In genomic region chrX:13700380-13700779, GRCh38 we compare ENCODE assay signal across 17 cellular contexts. TPM values are rescaled to one million over a fixed set of nuclear protein-coding genes. Genes with fewer than 3 reads are reported as not detected.
DNase-seq lines count a peak whose midpoint lies in the region; ATAC-seq, FAIRE-seq and TF ChIP-seq lines count a peak whose summit lies in the region.
"Had no signal": no experiment of that assay in that cellular context is flagged by ENCODE, and none has a peak within 500 bp of the region (broad histone marks: within the 10 kb centered on the region; RNA-seq: fewer than 3 reads in every experiment).

No MANE protein-coding gene starts in this region.

- POLR2A ChIA-PET in IMR-90 (lab: Charles Lee; ENCODE audit: unreplicated experiment) = no interaction called here

- peaks cover 17 to 51% of the 10 kb centered on the region in 2 experiments for H3K79me1 ChIP-seq in IMR-90 (ENCODE audit: low read depth in 1 of 2, low read length in 2 of 2)

- H3K27me3 Mint-ChIP-seq in natural killer cell treated with Interleukin-12 subunit alpha and Interleukin-12 subunit beta and Interleukin-15 and Interleukin-18, amount 100 ng/mL, for 72 hours = peaks cover 0 to 2% of the 10 kb centered on the region in 2 donors

- no peak overlapping the region for H3K9ac ChIP-seq in IMR-90 (ENCODE audit: low read depth, low read length)

- no peaks in the 10 kb centered on the region for H3K9me3 ChIP-seq in IMR-90 (ENCODE audit: control insufficient read depth, insufficient read depth, low read length)
- H3K9me3 ChIP-seq in testis = no peaks in the 10 kb centered on the region
- H3K9me3 ChIP-seq: BE2C had no signal

- intact Hi-C loops in IMR-90 (cut with micrococcal nuclease) = no loop called here
- intact Hi-C loops in testis (cut with DNase I; ENCODE audit: low total_unique reads) = no loop called here

- DNase-seq in D721Med (ENCODE audit: insufficient read length, low spot score) (no peak), IMR-90 (peak; percentile 21), testis (no peak)
- DNase-seq in natural killer cell treated with Interleukin-12 subunit alpha and Interleukin-12 subunit beta and Interleukin-15 and Interleukin-18, amount 100 ng/mL, for 72 hours (ENCODE audit: low spot score) = no peak
- DNase-seq: BE2C; CD8-positive, alpha-beta T cell; COR-L47; DND-41; GF-D8; H7 had no signal

- ATAC-seq in IMR-90 (ENCODE audit: low read depth) = no peak
- peak; percentile 60 for ATAC-seq in esophagus mucosa
- no peak for ATAC-seq in natural killer cell treated with Interleukin-12 subunit alpha and Interleukin-12 subunit beta and Interleukin-15 and Interleukin-18, amount 100 ng/mL, for 72 hours
- no peak for ATAC-seq in HG02852 (IDR thresholded peaks at IDR 0.05; ENCODE audit: unreplicated experiment)
- ATAC-seq in HG03095 (IDR thresholded peaks at IDR 0.05; ENCODE audit: unreplicated experiment) = no peak
- ATAC-seq: CD8-positive, alpha-beta T cell; GM23338; HepG2 had no signal

- H3K18ac ChIP-seq in IMR-90 (ENCODE audit: low read depth, low read length) = no peak overlapping the region

- dilution Hi-C loops in IMR-90 (cut with HindIII; ENCODE audit: low sequenced_read_pairs, unreplicated experiment) = no loop called here

- no peaks in the 10 kb centered on the region for H3K9me3 Mint-ChIP-seq in natural killer cell treated with Interleukin-12 subunit alpha and Interleukin-12 subunit beta and Interleukin-15 and Interleukin-18, amount 100 ng/mL, for 72 hours
- H3K9me3 Mint-ChIP-seq: CD8-positive, alpha-beta T cell; GM23338 had no signal

- no peak for TF ChIP-seq POLR2A in IMR-90 (IDR thresholded peaks at IDR 0.05; ENCODE audit: low read depth, low read length)
- TF ChIP-seq POLR2A in testis (IDR thresholded peaks at IDR 0.05) = no peak

- H2AK5ac ChIP-seq in IMR-90 (ENCODE audit: low read depth, low read length) = no peak overlapping the region

- no peak overlapping the region for H3K4me3 Mint-ChIP-seq in natural killer cell treated with Interleukin-12 subunit alpha and Interleukin-12 subunit beta and Interleukin-15 and Interleukin-18, amount 100 ng/mL, for 72 hours
- H3K4me3 Mint-ChIP-seq: CD8-positive, alpha-beta T cell; GM23338 had no signal

- no peak overlapping the region for H3K27ac ChIP-seq in IMR-90 (ENCODE audit: insufficient read depth, low read length)
- no peak overlapping the region for H3K27ac ChIP-seq in testis
- H3K27ac ChIP-seq: C4-2B had no signal

- H3K4ac ChIP-seq in IMR-90 (ENCODE audit: low read depth, low read length) = no peak overlapping the region

- H2BK15ac ChIP-seq in IMR-90 (ENCODE audit: low read depth, low read length) = no peak overlapping the region

- no peak overlapping the region for H2AK9ac ChIP-seq in IMR-90 (replicated peaks; ENCODE audit: low read depth, low read length, poor library complexity)

- H3K36me3 ChIP-seq in IMR-90 (ENCODE audit: control insufficient read depth, insufficient read depth, low read length) = peaks cover 9% of the 10 kb centered on the region; the same call in 1 of the 2 replicates
- H3K36me3 ChIP-seq in testis (ENCODE audit: low read depth, missing control alignments) = no peaks in the 10 kb centered on the region
- H3K36me3 ChIP-seq: BE2C had no signal

- H3K27me3 ChIP-seq in IMR-90 (ENCODE audit: control insufficient read depth, insufficient read depth, low read length) (no peaks in the 10 kb centered on the region), testis (no peaks in the 10 kb centered on the region)
- H3K27me3 ChIP-seq: BE2C had no signal

- H3K23ac ChIP-seq in IMR-90 (ENCODE audit: low read depth, low read length) = no peak overlapping the region

- H2BK5ac ChIP-seq in IMR-90 (ENCODE audit: low read depth, low read length, poor library complexity, severe bottlenecking) = no peak overlapping the region

- CTCF ChIA-PET in IMR-90 (lab: Yijun Ruan, JAX) = interaction anchor here (0.5 to 0.7 kb wide), 2 partner anchors 9 to 483 kb away, joined by 3 read pairs; no protein-coding TSS in a partner anchor

- H4K91ac ChIP-seq in IMR-90 (ENCODE audit: insufficient read depth, low read depth, low read length) = no peak overlapping the region

- peak overlapping the region; percentile 81 to 94 for H3K27ac Mint-ChIP-seq in natural killer cell treated with Interleukin-12 subunit alpha and Interleukin-12 subunit beta and Interleukin-15 and Interleukin-18, amount 100 ng/mL, for 72 hours
- H3K27ac Mint-ChIP-seq: GM23338 had no signal

- no peak overlapping the region for H4K5ac ChIP-seq in IMR-90 (ENCODE audit: low read depth, low read length)

- H3K4me1 ChIP-seq in IMR-90 (ENCODE audit: control insufficient read depth, insufficient read depth, low read length) (peaks cover 7% of the 10 kb centered on the region), testis (no peaks in the 10 kb centered on the region)
- H3K4me1 ChIP-seq: BE2C had no signal

- BruUV-seq in IMR-90 (replicated peaks; lab: Mats Ljungman, UMichigan) = no TSS peak

- H3K36me3 Mint-ChIP-seq in natural killer cell treated with Interleukin-12 subunit alpha and Interleukin-12 subunit beta and Interleukin-15 and Interleukin-18, amount 100 ng/mL, for 72 hours = peaks cover 16% of the 10 kb centered on the region

- H4K8ac ChIP-seq in IMR-90 (ENCODE audit: low read depth in 2 of 2, low read length in 2 of 2) = no peak overlapping the region

- no peak overlapping the region for H3K56ac ChIP-seq in IMR-90 (ENCODE audit: extremely low read depth, insufficient read depth, low read length)

- in situ Hi-C loops in IMR-90 (cut with MboI; ENCODE audit: low sequenced_read_pairs) = no loop called here

- H2AFZ ChIP-seq in IMR-90 (replicated peaks; ENCODE audit: low read length, poor library complexity) = no peak overlapping the region
- H2AFZ ChIP-seq: GM23338 had no signal

- H3K9me1 ChIP-seq in IMR-90 (ENCODE audit: insufficient read depth, low read length) = peaks cover 3% of the 10 kb centered on the region; the same call in 1 of the 2 replicates

- no peak overlapping the region for H3K14ac ChIP-seq in IMR-90 (replicated peaks; ENCODE audit: low read depth, low read length)

- no peak overlapping the region for H2BK20ac ChIP-seq in IMR-90 (ENCODE audit: low read depth, low read length)

- TF ChIP-seq RAD21 in IMR-90 (IDR thresholded peaks at IDR 0.05; ENCODE audit: low read length) = no peak

- H3K4me3 ChIP-seq in IMR-90 (ENCODE audit: insufficient read depth, low read depth, low read length) = no peak overlapping the region
- no peak overlapping the region for H3K4me3 ChIP-seq in testis
- H3K4me3 ChIP-seq: GM23338 had no signal

- H2BK120ac ChIP-seq in IMR-90 (ENCODE audit: low read depth, low read length) = no peak overlapping the region

- no peak overlapping the region for H3K4me2 ChIP-seq in IMR-90 (ENCODE audit: low read depth, low read length)
- H3K4me2 ChIP-seq: GM23338 had no signal

- FAIRE-seq in D721Med (lab: Jason Lieb, UNC) = peak; percentile 35
- FAIRE-seq: HepG2, HTR-8/SVneo had no signal

- TF ChIP-seq CTCF in D721Med (IDR thresholded peaks at IDR 0.05; ENCODE audit: insufficient read depth, missing control alignments) = no peak
- TF ChIP-seq CTCF in IMR-90 (conservative IDR thresholded peaks at IDR 0.05; ENCODE audit: low read depth, low read length) = no peak
- no peak for TF ChIP-seq CTCF in testis (IDR thresholded peaks at IDR 0.05)

- WGBS in IMR-90 (ENCODE audit: extremely low coverage in 2 of 2, insufficient read length in 1 of 2), 2 experiments = no CpG with 5 or more reads among the region's 4 CpGs
- WGBS in testis, 2 donors = 58 to 60% methylated on average over 4 of the region's 4 CpGs

- H4K20me1 ChIP-seq in IMR-90 (ENCODE audit: insufficient read depth, low read length) = peaks cover 56% of the 10 kb centered on the region

- H3K4me1 Mint-ChIP-seq in natural killer cell treated with Interleukin-12 subunit alpha and Interleukin-12 subunit beta and Interleukin-15 and Interleukin-18, amount 100 ng/mL, for 72 hours (ENCODE audit: low read depth in 2 of 2) = peaks cover 44 to 77% of the 10 kb centered on the region in 2 donors

TF ChIP-seq in IMR-90, 13 proteins besides CTCF, POLR2A, EP300 and RAD21 (continues in another document):
- no peak for TF ChIP-seq NFE2L2 (IDR thresholded peaks at IDR 0.05; ENCODE audit: low read depth, low read length)
- TF ChIP-seq CEBPB (IDR thresholded peaks at IDR 0.05; ENCODE audit: low read depth, low read length) = no peak

RNA-seq across cellular contexts. Expression of gene RAB9A, which starts 11.5 kb away (rescaled TPM):
- total RNA-seq in IMR-90 (2012; rRNA removed) (15.8 and 26.7 TPM in 2 replicates), esophagus mucosa (21.3 TPM), testis (10 to 100 TPM; 12.9 to 13.1 TPM)
- polyA plus RNA-seq in IMR-90 (2012; rRNA removed) (15.6 and 22.3 TPM in 2 replicates), testis (ENCODE audit: insufficient read depth, low read depth, low replicate concordance) (13.2 TPM)
- 5.8 and 7.9 TPM in 2 replicates for polyA plus RNA-seq in IMR-90 (2012; cell fraction: cytosol; rRNA removed)
- polyA plus RNA-seq in IMR-90 (2012; cell fraction: nucleus; rRNA removed; ENCODE audit: low replicate concordance) = 2.2 and 12.0 TPM in 2 replicates
- 10 to 100 TPM; 27.7 to 73.6 TPM for total RNA-seq in natural killer cell treated with Interleukin-12 subunit alpha and Interleukin-12 subunit beta and Interleukin-15 and Interleukin-18, amount 100 ng/mL, for 72 hours

RNA-seq across cellular contexts. Expression of gene TRAPPC2, which starts 34.0 kb away (rescaled TPM):
- total RNA-seq in IMR-90 (2012; rRNA removed) (13.8 and 19.2 TPM in 2 replicates), esophagus mucosa (15.0 TPM), testis (1 to 10 TPM; 8.7 to 9.7 TPM)
- polyA plus RNA-seq in IMR-90 (2012; rRNA removed) (6.7 and 11.3 TPM in 2 replicates), testis (ENCODE audit: insufficient read depth, low read depth, low replicate concordance) (7.1 TPM)
- 4.9 and 10.1 TPM in 2 replicates for polyA plus RNA-seq in IMR-90 (2012; cell fraction: cytosol; rRNA removed)
- polyA plus RNA-seq in IMR-90 (2012; cell fraction: nucleus; rRNA removed; ENCODE audit: low replicate concordance) = 7.3 and 28.8 TPM in 2 replicates
- total RNA-seq in natural killer cell treated with Interleukin-12 subunit alpha and Interleukin-12 subunit beta and Interleukin-15 and Interleukin-18, amount 100 ng/mL, for 72 hours = 10 to 100 TPM; 27.5 to 32.0 TPM

RNA-seq across cellular contexts. Expression of gene OFD1, which starts 34.2 kb away (rescaled TPM):
- total RNA-seq in IMR-90 (2012; rRNA removed) (8.4 and 10.6 TPM in 2 replicates), esophagus mucosa (22.4 TPM), testis (10 to 100 TPM; 36.3 to 39.7 TPM)
- polyA plus RNA-seq in IMR-90 (2012; rRNA removed) (7.7 and 8.6 TPM in 2 replicates), testis (ENCODE audit: insufficient read depth, low read depth, low replicate concordance) (11.5 TPM)
- polyA plus RNA-seq in IMR-90 (2012; cell fraction: cytosol; rRNA removed) = 2.5 and 5.2 TPM in 2 replicates
- 19.8 and 41.0 TPM in 2 replicates for polyA plus RNA-seq in IMR-90 (2012; cell fraction: nucleus; rRNA removed; ENCODE audit: low replicate concordance)
- total RNA-seq in natural killer cell treated with Interleukin-12 subunit alpha and Interleukin-12 subunit beta and Interleukin-15 and Interleukin-18, amount 100 ng/mL, for 72 hours = 10 to 100 TPM; 39.1 to 46.1 TPM

RNA-seq across cellular contexts. Expression of gene TCEANC, which starts 47.4 kb away (rescaled TPM):
- total RNA-seq in IMR-90 (2012; rRNA removed) (1.4 and 2.5 TPM in 2 replicates), esophagus mucosa (2.0 TPM), testis (1 to 10 TPM; 4.8 to 5.6 TPM)
- polyA plus RNA-seq in IMR-90 (2012; rRNA removed) (0.53 and 0.99 TPM in 2 replicates), testis (ENCODE audit: insufficient read depth, low read depth, low replicate concordance) (2.1 TPM)
- 0.09 and 0.13 TPM in 2 replicates for polyA plus RNA-seq in IMR-90 (2012; cell fraction: cytosol; rRNA removed)
- 0.16 and 2.1 TPM in 2 replicates for polyA plus RNA-seq in IMR-90 (2012; cell fraction: nucleus; rRNA removed; ENCODE audit: low replicate concordance)
- 1 to 10 TPM; 2.8 to 4.2 TPM for total RNA-seq in natural killer cell treated with Interleukin-12 subunit alpha and Interleukin-12 subunit beta and Interleukin-15 and Interleukin-18, amount 100 ng/mL, for 72 hours
